10 cellular contexts compared by ENCODE assay signal in genomic region chr12:94240171-94240570, GRCh38.
DNase-seq lines count a peak whose midpoint lies in the region; ATAC-seq, FAIRE-seq and TF ChIP-seq lines count a peak whose summit lies in the region.
"Had no signal": no experiment of that assay in that cellular context is flagged by ENCODE, and none has a peak within 500 bp of the region (broad histone marks: within the 10 kb centered on the region; RNA-seq: fewer than 3 reads in every experiment).

No MANE protein-coding gene starts in this region.

- DNase-seq in HTR-8/SVneo (ENCODE audit: insufficient read length, low spot score) (no peak), memory B cell (ENCODE audit: low spot score in 2 of 2) (peak; percentile 32 to 62), progenitor cell of endocrine pancreas (ENCODE audit: low spot score, unreplicated experiment) (no peak), NCI-H446 treated with DMSO at 0.1 percent for 48 hours (lab: John Stamatoyannopoulos, UW) (no peak), NCI-H128 (lab: John Stamatoyannopoulos, UW; ENCODE audit: unreplicated experiment) (no peak)
- DNase-seq in stimulated activated CD4-positive, alpha-beta T cell treated with anti-CD3 and anti-CD28 coated beads, Interleukin-4, amount 100 ng/mL, for 24 hours: no peak
- DNase-seq: NCI-H1930 had no signal

- ATAC-seq in GM18861 (IDR thresholded peaks at IDR 0.05; ENCODE audit: unreplicated experiment): peak; percentile 87
- ATAC-seq in HG02588 (IDR thresholded peaks at IDR 0.05; ENCODE audit: unreplicated experiment): peak; percentile 90
- peak; percentile 95 for ATAC-seq in memory B cell (ENCODE audit: low read depth)

- TF ChIP-seq CTCF in progenitor cell of endocrine pancreas (IDR thresholded peaks at IDR 0.05; ENCODE audit: unreplicated experiment): no peak

- H3K4me3 Mint-ChIP-seq in memory B cell (peak overlapping the region; percentile 75), progenitor cell of endocrine pancreas (ENCODE audit: low read depth) (no peak overlapping the region)

- H3K9me3 Mint-ChIP-seq in memory B cell: no peaks in the 10 kb centered on the region
- H3K9me3 Mint-ChIP-seq in progenitor cell of endocrine pancreas (ENCODE audit: low read depth): no peaks in the 10 kb centered on the region

- H3K36me3 Mint-ChIP-seq in memory B cell: peaks cover 34% of the 10 kb centered on the region
- peaks cover 7% of the 10 kb centered on the region for H3K36me3 Mint-ChIP-seq in progenitor cell of endocrine pancreas (ENCODE audit: insufficient read depth)

- peak; percentile 4 for FAIRE-seq in HTR-8/SVneo (lab: Jason Lieb, UNC)
- FAIRE-seq: G401.6 had no signal

- H3K4me1 Mint-ChIP-seq in memory B cell (peaks cover 35% of the 10 kb centered on the region), progenitor cell of endocrine pancreas (ENCODE audit: low read depth) (no peaks in the 10 kb centered on the region)

- H3K27ac Mint-ChIP-seq in memory B cell (peak overlapping the region; percentile 97), progenitor cell of endocrine pancreas (no peak overlapping the region)

- no peaks in the 10 kb centered on the region for H3K27me3 Mint-ChIP-seq in memory B cell
- H3K27me3 Mint-ChIP-seq in progenitor cell of endocrine pancreas: no peaks in the 10 kb centered on the region

Comparison
In these comparisons a context has a peak if more than half of its experiments do, and no peak if none do; other contexts are left out.
1. DNase-seq: peak in memory B cell (2 of 2); none in HTR-8/SVneo (single experiment), progenitor cell of endocrine pancreas (single experiment), stimulated activated CD4-positive, alpha-beta T cell treated with anti-CD3 and anti-CD28 coated beads, Interleukin-4, amount 100 ng/mL, for 24 hours (single experiment), NCI-H446 treated with DMSO at 0.1 percent for 48 hours (single experiment) and NCI-H128 (single experiment).
2. Peak in every context shown above with its lines, with median percentiles within 50 percentile points of each other: ATAC-seq.